Comparison of ENCODE assay signal across 8 cellular contexts in genomic region chr9:130242270-130243014, GRCh38. TPM values are rescaled to one million over a fixed set of nuclear protein-coding genes. Genes with fewer than 3 reads are reported as not detected.
DNase-seq lines count a peak whose midpoint lies in the region; ATAC-seq lines count a peak whose summit lies in the region.

No MANE protein-coding gene starts in this region.

- ATAC-seq in activated CD8-positive, alpha-beta memory T cell treated with anti-CD3 and anti-CD28 coated beads, Interleukin-2, amount 10 ng/mL, durations not matched to agents 7 days and 5 days: no peak
- ATAC-seq in T-cell (replicated peaks in 1 of 4): peak; percentile 6 to 11 (median 10)
- no peak for ATAC-seq in stimulated activated memory B cell treated with anti-CD40 and anti-IgM and Interleukin-4, amounts not matched to agents 10 μg/mL and 1 μg/mL and 100 μg/mL, for 72 hours

- H3K36me3 Mint-ChIP-seq in activated CD8-positive, alpha-beta memory T cell treated with anti-CD3 and anti-CD28 coated beads, Interleukin-2, amount 10 ng/mL, durations not matched to agents 7 days and 5 days: no peaks in the 10 kb centered on the region
- no peaks in the 10 kb centered on the region for H3K36me3 Mint-ChIP-seq in T-cell
- H3K36me3 Mint-ChIP-seq in stimulated activated memory B cell treated with anti-CD40 and anti-IgM and Interleukin-4, amounts not matched to agents 10 μg/mL and 1 μg/mL and 100 μg/mL, for 72 hours: no peaks in the 10 kb centered on the region

- no peak for DNase-seq in activated CD8-positive, alpha-beta memory T cell treated with anti-CD3 and anti-CD28 coated beads, Interleukin-2, amount 10 ng/mL, durations not matched to agents 7 days and 5 days
- DNase-seq in activated CD8-positive, alpha-beta memory T cell treated with anti-CD3 and anti-CD28 coated beads, Interleukin-2, amount 50 U/mL, for 48 hours: no peak
- peak in 1 of 34 experiments; percentile 4 for DNase-seq in T-cell
- peak; percentile 40 for DNase-seq in islet precursor cell
- no peak for DNase-seq in midbrain (lab: John Stamatoyannopoulos, UW)
- no peak for DNase-seq in NCI-H128 (lab: John Stamatoyannopoulos, UW; ENCODE audit: unreplicated experiment)
- no peak for DNase-seq in putamen (ENCODE audit: low spot score)

- H3K9me3 Mint-ChIP-seq in activated CD8-positive, alpha-beta memory T cell treated with anti-CD3 and anti-CD28 coated beads, Interleukin-2, amount 10 ng/mL, durations not matched to agents 7 days and 5 days (ENCODE audit: low read depth): no peaks in the 10 kb centered on the region
- H3K9me3 Mint-ChIP-seq in T-cell: no peaks in the 10 kb centered on the region
- H3K9me3 Mint-ChIP-seq in stimulated activated memory B cell treated with anti-CD40 and anti-IgM and Interleukin-4, amounts not matched to agents 10 μg/mL and 1 μg/mL and 100 μg/mL, for 72 hours: no peaks in the 10 kb centered on the region

- peaks cover 34% of the 10 kb centered on the region for H3K4me1 Mint-ChIP-seq in activated CD8-positive, alpha-beta memory T cell treated with anti-CD3 and anti-CD28 coated beads, Interleukin-2, amount 10 ng/mL, durations not matched to agents 7 days and 5 days
- peaks cover 17 to 31% (median 26%) of the 10 kb centered on the region in 3 donors for H3K4me1 Mint-ChIP-seq in T-cell
- peaks cover 42% of the 10 kb centered on the region for H3K4me1 Mint-ChIP-seq in stimulated activated memory B cell treated with anti-CD40 and anti-IgM and Interleukin-4, amounts not matched to agents 10 μg/mL and 1 μg/mL and 100 μg/mL, for 72 hours

- POLR2A ChIA-PET in T-cell (lab: Charles Lee): no interaction called here

- H3K27me3 Mint-ChIP-seq in activated CD8-positive, alpha-beta memory T cell treated with anti-CD3 and anti-CD28 coated beads, Interleukin-2, amount 10 ng/mL, durations not matched to agents 7 days and 5 days: no peaks in the 10 kb centered on the region
- H3K27me3 Mint-ChIP-seq in T-cell: no peaks in the 10 kb centered on the region
- no peaks in the 10 kb centered on the region for H3K27me3 Mint-ChIP-seq in stimulated activated memory B cell treated with anti-CD40 and anti-IgM and Interleukin-4, amounts not matched to agents 10 μg/mL and 1 μg/mL and 100 μg/mL, for 72 hours

- H3K27ac Mint-ChIP-seq in activated CD8-positive, alpha-beta memory T cell treated with anti-CD3 and anti-CD28 coated beads, Interleukin-2, amount 10 ng/mL, durations not matched to agents 7 days and 5 days: peak overlapping the region; percentile 31
- H3K27ac Mint-ChIP-seq in T-cell: peak overlapping the region; percentile 5 to 54
- peak overlapping the region; percentile 71 for H3K27ac Mint-ChIP-seq in stimulated activated memory B cell treated with anti-CD40 and anti-IgM and Interleukin-4, amounts not matched to agents 10 μg/mL and 1 μg/mL and 100 μg/mL, for 72 hours

- CTCF ChIA-PET in activated CD8-positive, alpha-beta memory T cell treated with anti-CD3 and anti-CD28 coated beads, Interleukin-2, amount 10 ng/mL, durations not matched to agents 7 days and 5 days (lab: Charles Lee): interaction anchor here (0.6 to 9.9 kb wide), 11 partner anchors 10 to 505 kb away, joined by 3 to 197 read pairs (median 4); no protein-coding TSS in a partner anchor
- CTCF ChIA-PET in T-cell (lab: Charles Lee): interaction anchor here (0.6 to 1.7 kb wide), 8 partner anchors 10 to 1724 kb away, joined by 3 to 10 read pairs (median 5); no protein-coding TSS in a partner anchor

- H3K4me3 Mint-ChIP-seq in activated CD8-positive, alpha-beta memory T cell treated with anti-CD3 and anti-CD28 coated beads, Interleukin-2, amount 10 ng/mL, durations not matched to agents 7 days and 5 days: peak overlapping the region; percentile 7
- peak overlapping the region; percentile 38 to 69 (median 60) for H3K4me3 Mint-ChIP-seq in T-cell
- H3K4me3 Mint-ChIP-seq in stimulated activated memory B cell treated with anti-CD40 and anti-IgM and Interleukin-4, amounts not matched to agents 10 μg/mL and 1 μg/mL and 100 μg/mL, for 72 hours: peak overlapping the region; percentile 66

RNA-seq across cellular contexts. Expression of gene HMCN2, which starts 23.1 kb away (rescaled TPM):
- not detected for total RNA-seq in activated CD8-positive, alpha-beta memory T cell treated with anti-CD3 and anti-CD28 coated beads, Interleukin-2, amount 10 ng/mL, durations not matched to agents 7 days and 5 days
- total RNA-seq in T-cell: under 1 TPM in 1 of 5 donors, not detected in 4; 0.03 TPM

Comparison
In these comparisons a context has a peak if more than half of its experiments do, and no peak if none do; other contexts are left out.
1. ATAC-seq: peak in T-cell (4 of 4); none in activated CD8-positive, alpha-beta memory T cell treated with anti-CD3 and anti-CD28 coated beads, Interleukin-2, amount 10 ng/mL, durations not matched to agents 7 days and 5 days (single experiment) and stimulated activated memory B cell treated with anti-CD40 and anti-IgM and Interleukin-4, amounts not matched to agents 10 μg/mL and 1 μg/mL and 100 μg/mL, for 72 hours (single experiment).
2. H3K4me3 Mint-ChIP-seq: peak in every context shown above with its lines; median percentile 66 in stimulated activated memory B cell treated with anti-CD40 and anti-IgM and Interleukin-4, amounts not matched to agents 10 μg/mL and 1 μg/mL and 100 μg/mL, for 72 hours; 60 in T-cell; 7 in activated CD8-positive, alpha-beta memory T cell treated with anti-CD3 and anti-CD28 coated beads, Interleukin-2, amount 10 ng/mL, durations not matched to agents 7 days and 5 days.
3. Peak in every context shown above with its lines, with median percentiles within 50 percentile points of each other: H3K27ac Mint-ChIP-seq.